In genomic region chr15:83118291-83118827, GRCh38 we compare ENCODE assay signal across 23 cellular contexts. TPM values are rescaled to one million over a fixed set of nuclear protein-coding genes. Genes with fewer than 3 reads are reported as not detected.
DNase-seq lines count a peak whose midpoint lies in the region; ATAC-seq and TF ChIP-seq lines count a peak whose summit lies in the region.
"Had no signal": no experiment of that assay in that cellular context is flagged by ENCODE, and none has a peak within 500 bp of the region (broad histone marks: within the 10 kb centered on the region; RNA-seq: fewer than 3 reads in every experiment).

No MANE protein-coding gene starts in this region.

- H3K9me3 Mint-ChIP-seq in Caco-2 (ENCODE audit: unreplicated experiment) = no peaks in the 10 kb centered on the region
- H3K9me3 Mint-ChIP-seq: CD4-positive, alpha-beta T cell had no signal

- DNase-seq in ELF-1 (ENCODE audit: low read depth, low spot score) = peak; percentile 37
- no peak for DNase-seq in foreskin keratinocyte
- no peak for DNase-seq in NCI-H2107 (lab: John Stamatoyannopoulos, UW)
- DNase-seq in MV-4-11 (lab: John Stamatoyannopoulos, UW) = no peak
- no peak for DNase-seq in Caco-2
- DNase-seq: BE2C; CD4-positive, alpha-beta T cell; COR-L47; GDM1; NCI-H1105 treated with DMSO at 0.1 percent for 48 hours; NCI-H1694; NCI-H2081; NCI-H446 treated with DMSO at 0.1 percent for 48 hours; NCI-H526 treated with DMSO at 0.1 percent for 48 hours; T-helper 2 cell had no signal

- no peak overlapping the region for H3K9ac ChIP-seq in BLaER1
- H3K9ac ChIP-seq: KMS-11 had no signal

- no peaks in the 10 kb centered on the region for H3K9me3 ChIP-seq in BLaER1
- H3K9me3 ChIP-seq in Caco-2 = no peaks in the 10 kb centered on the region
- H3K9me3 ChIP-seq: BE2C, HAP-1, SJSA1 had no signal

- POLR2A ChIA-PET in Caco-2 (lab: Charles Lee) = no interaction called here

- peak; percentile 24 for TF ChIP-seq CTCF in foreskin keratinocyte (conservative IDR thresholded peaks at IDR 0.05)
- TF ChIP-seq CTCF in Caco-2 (IDR thresholded peaks at IDR 0.05; ENCODE audit: insufficient read depth in 1 of 2, low read depth in 1 of 2, low read length in 1 of 2, severe bottlenecking in 1 of 2, unreplicated experiment in 1 of 2) = no peak

- H3K27ac Mint-ChIP-seq in Caco-2 (ENCODE audit: unreplicated experiment) = no peak overlapping the region
- H3K27ac Mint-ChIP-seq: CD4-positive, alpha-beta T cell had no signal

- CTCF ChIA-PET in Caco-2 (lab: Charles Lee) = no interaction called here

- no peaks in the 10 kb centered on the region for H3K27me3 Mint-ChIP-seq in Caco-2 (ENCODE audit: insufficient read depth, unreplicated experiment)
- H3K27me3 Mint-ChIP-seq: CD4-positive, alpha-beta T cell had no signal

- H4K20me1 ChIP-seq in BLaER1 = no peaks in the 10 kb centered on the region

- H3K27me3 ChIP-seq in BLaER1 (no peaks in the 10 kb centered on the region), foreskin keratinocyte (no peaks in the 10 kb centered on the region), Caco-2 (replicated peaks; ENCODE audit: control insufficient read depth, insufficient read depth, low read length) (no peaks in the 10 kb centered on the region)
- H3K27me3 ChIP-seq: BE2C, SJSA1 had no signal

- intact Hi-C loops in Caco-2 (cut with micrococcal nuclease; ENCODE audit: unreplicated experiment) = no loop called here

- no peaks in the 10 kb centered on the region for H3K4me1 Mint-ChIP-seq in Caco-2 (ENCODE audit: low read depth, unreplicated experiment)

- H3K4me3 Mint-ChIP-seq in Caco-2 (ENCODE audit: unreplicated experiment) = no peak overlapping the region
- H3K4me3 Mint-ChIP-seq: CD4-positive, alpha-beta T cell had no signal

- ATAC-seq in SK-N-SH treated with all-trans-retinoic acid at 6 μM for 48 hours (peak; percentile 15; the same call in 2 of the 3 replicates), foreskin keratinocyte (no peak), GM18909 (IDR thresholded peaks at IDR 0.05; ENCODE audit: poor library complexity, unreplicated experiment) (no peak)
- ATAC-seq: Right ventricle myocardium inferior had no signal

- no peaks in the 10 kb centered on the region for H3K36me3 Mint-ChIP-seq in Caco-2 (ENCODE audit: insufficient read depth, unreplicated experiment)

- no TSS peak for BruUV-seq in Caco-2 (replicated peaks; lab: Mats Ljungman, UMichigan)

- H3K4me2 ChIP-seq in BLaER1 = 0 out of 2 replicates have a peak overlapping the region, but pooled peaks have one; percentile 22
- H3K4me2 ChIP-seq: KMS-11 had no signal

- no peak overlapping the region for H3K4me3 ChIP-seq in BLaER1
- no peak overlapping the region for H3K4me3 ChIP-seq in Caco-2 (ENCODE audit: low read depth, low read length)
- H3K4me3 ChIP-seq: HAP-1, SJSA1 had no signal

- H3K27ac ChIP-seq in BLaER1 (no peak overlapping the region), foreskin keratinocyte (no peak overlapping the region)
- H3K27ac ChIP-seq: KMS-11, SJSA1 had no signal

- H3K36me3 ChIP-seq in BLaER1 = peaks cover 34% of the 10 kb centered on the region; the same call in 1 of the 2 replicates
- H3K36me3 ChIP-seq in Caco-2 (ENCODE audit: control insufficient read depth, insufficient read depth, low read length) = no peaks in the 10 kb centered on the region
- H3K36me3 ChIP-seq: BE2C, HAP-1, SJSA1 had no signal

- H3K4me1 ChIP-seq in BLaER1 = peaks cover 11% of the 10 kb centered on the region
- no peaks in the 10 kb centered on the region for H3K4me1 ChIP-seq in foreskin keratinocyte
- H3K4me1 ChIP-seq in Caco-2 = no peaks in the 10 kb centered on the region
- H3K4me1 ChIP-seq: BE2C, HAP-1 had no signal

TF ChIP-seq in SK-N-SH treated with all-trans-retinoic acid at 6 μM for 48 hours, 23 proteins besides CTCF, POLR2A, EP300 and RAD21:
- TF ChIP-seq ZNF565 (CRISPR knock-in tag; conservative IDR thresholded peaks at IDR 0.05; ENCODE audit: low read depth) = no peak
- TF ChIP-seq POU6F1 (CRISPR knock-in tag; IDR thresholded peaks at IDR 0.05; ENCODE audit: borderline replicate concordance, low read depth) = no peak
- TF ChIP-seq, protein P1, sequence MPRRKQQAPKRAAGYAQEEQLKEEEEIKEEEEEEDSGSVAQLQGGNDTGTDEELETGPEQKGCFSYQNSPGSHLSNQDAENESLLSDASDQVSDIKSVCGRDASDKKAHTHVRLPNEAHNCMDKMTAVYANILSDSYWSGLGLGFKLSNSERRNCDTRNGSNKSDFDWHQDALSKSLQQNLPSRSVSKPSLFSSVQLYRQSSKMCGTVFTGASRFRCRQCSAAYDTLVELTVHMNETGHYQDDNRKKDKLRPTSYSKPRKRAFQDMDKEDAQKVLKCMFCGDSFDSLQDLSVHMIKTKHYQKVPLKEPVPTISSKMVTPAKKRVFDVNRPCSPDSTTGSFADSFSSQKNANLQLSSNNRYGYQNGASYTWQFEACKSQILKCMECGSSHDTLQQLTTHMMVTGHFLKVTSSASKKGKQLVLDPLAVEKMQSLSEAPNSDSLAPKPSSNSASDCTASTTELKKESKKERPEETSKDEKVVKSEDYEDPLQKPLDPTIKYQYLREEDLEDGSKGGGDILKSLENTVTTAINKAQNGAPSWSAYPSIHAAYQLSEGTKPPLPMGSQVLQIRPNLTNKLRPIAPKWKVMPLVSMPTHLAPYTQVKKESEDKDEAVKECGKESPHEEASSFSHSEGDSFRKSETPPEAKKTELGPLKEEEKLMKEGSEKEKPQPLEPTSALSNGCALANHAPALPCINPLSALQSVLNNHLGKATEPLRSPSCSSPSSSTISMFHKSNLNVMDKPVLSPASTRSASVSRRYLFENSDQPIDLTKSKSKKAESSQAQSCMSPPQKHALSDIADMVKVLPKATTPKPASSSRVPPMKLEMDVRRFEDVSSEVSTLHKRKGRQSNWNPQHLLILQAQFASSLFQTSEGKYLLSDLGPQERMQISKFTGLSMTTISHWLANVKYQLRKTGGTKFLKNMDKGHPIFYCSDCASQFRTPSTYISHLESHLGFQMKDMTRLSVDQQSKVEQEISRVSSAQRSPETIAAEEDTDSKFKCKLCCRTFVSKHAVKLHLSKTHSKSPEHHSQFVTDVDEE (CRISPR knock-in tag; IDR thresholded peaks at IDR 0.05) = no peak
- TF ChIP-seq, protein P2, sequence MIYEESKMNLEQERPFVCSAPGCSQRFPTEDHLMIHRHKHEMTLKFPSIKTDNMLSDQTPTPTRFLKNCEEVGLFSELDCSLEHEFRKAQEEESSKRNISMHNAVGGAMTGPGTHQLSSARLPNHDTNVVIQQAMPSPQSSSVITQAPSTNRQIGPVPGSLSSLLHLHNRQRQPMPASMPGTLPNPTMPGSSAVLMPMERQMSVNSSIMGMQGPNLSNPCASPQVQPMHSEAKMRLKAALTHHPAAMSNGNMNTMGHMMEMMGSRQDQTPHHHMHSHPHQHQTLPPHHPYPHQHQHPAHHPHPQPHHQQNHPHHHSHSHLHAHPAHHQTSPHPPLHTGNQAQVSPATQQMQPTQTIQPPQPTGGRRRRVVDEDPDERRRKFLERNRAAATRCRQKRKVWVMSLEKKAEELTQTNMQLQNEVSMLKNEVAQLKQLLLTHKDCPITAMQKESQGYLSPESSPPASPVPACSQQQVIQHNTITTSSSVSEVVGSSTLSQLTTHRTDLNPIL (CRISPR knock-in tag; IDR thresholded peaks at IDR 0.05; ENCODE audit: low read depth) = no peak
- TF ChIP-seq ARNTL (CRISPR knock-in tag; IDR thresholded peaks at IDR 0.05; ENCODE audit: borderline replicate concordance, low read depth) = no peak
- no peak for TF ChIP-seq ZNF70 (CRISPR knock-in tag; IDR thresholded peaks at IDR 0.05)
- TF ChIP-seq TCF4 (CRISPR knock-in tag; IDR thresholded peaks at IDR 0.05; ENCODE audit: borderline replicate concordance) = no peak
- no peak for TF ChIP-seq PPARA (CRISPR knock-in tag; IDR thresholded peaks at IDR 0.05; ENCODE audit: borderline replicate concordance)
- no peak for TF ChIP-seq ISL1 (CRISPR knock-in tag; IDR thresholded peaks at IDR 0.05)
- TF ChIP-seq BACH2 (CRISPR knock-in tag; IDR thresholded peaks at IDR 0.05; ENCODE audit: borderline replicate concordance) = no peak
- TF ChIP-seq CSDC2 (CRISPR knock-in tag; IDR thresholded peaks at IDR 0.05) = no peak
- TF ChIP-seq, protein P3, sequence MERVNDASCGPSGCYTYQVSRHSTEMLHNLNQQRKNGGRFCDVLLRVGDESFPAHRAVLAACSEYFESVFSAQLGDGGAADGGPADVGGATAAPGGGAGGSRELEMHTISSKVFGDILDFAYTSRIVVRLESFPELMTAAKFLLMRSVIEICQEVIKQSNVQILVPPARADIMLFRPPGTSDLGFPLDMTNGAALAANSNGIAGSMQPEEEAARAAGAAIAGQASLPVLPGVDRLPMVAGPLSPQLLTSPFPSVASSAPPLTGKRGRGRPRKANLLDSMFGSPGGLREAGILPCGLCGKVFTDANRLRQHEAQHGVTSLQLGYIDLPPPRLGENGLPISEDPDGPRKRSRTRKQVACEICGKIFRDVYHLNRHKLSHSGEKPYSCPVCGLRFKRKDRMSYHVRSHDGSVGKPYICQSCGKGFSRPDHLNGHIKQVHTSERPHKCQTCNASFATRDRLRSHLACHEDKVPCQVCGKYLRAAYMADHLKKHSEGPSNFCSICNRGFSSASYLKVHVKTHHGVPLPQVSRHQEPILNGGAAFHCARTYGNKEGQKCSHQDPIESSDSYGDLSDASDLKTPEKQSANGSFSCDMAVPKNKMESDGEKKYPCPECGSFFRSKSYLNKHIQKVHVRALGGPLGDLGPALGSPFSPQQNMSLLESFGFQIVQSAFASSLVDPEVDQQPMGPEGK (CRISPR knock-in tag; IDR thresholded peaks at IDR 0.05; ENCODE audit: borderline replicate concordance) = no peak
- no peak for TF ChIP-seq ZNF8 (CRISPR knock-in tag; IDR thresholded peaks at IDR 0.05)

RNA-seq across cellular contexts. Expression of gene TM6SF1, which starts 10.9 kb away (rescaled TPM):
- 0.24 TPM in 1 of 2 replicates, not detected in the other for total RNA-seq in foreskin keratinocyte
- 0.16 TPM in 1 of 2 replicates, not detected in the other for polyA plus RNA-seq in foreskin keratinocyte
- total RNA-seq in Caco-2 (2022) = not detected in 2 replicates
- total RNA-seq: CD4-positive, alpha-beta T cell; HT1080 had no signal

RNA-seq across cellular contexts. Expression of gene BTBD1, which starts 51.3 kb away (rescaled TPM):
- total RNA-seq in foreskin keratinocyte = 47.9 and 48.4 TPM in 2 replicates
- 18.3 and 20.9 TPM in 2 replicates for polyA plus RNA-seq in foreskin keratinocyte
- total RNA-seq in Caco-2 (2022) = 34.1 and 36.1 TPM in 2 replicates
